In the genomic region with DNA sequence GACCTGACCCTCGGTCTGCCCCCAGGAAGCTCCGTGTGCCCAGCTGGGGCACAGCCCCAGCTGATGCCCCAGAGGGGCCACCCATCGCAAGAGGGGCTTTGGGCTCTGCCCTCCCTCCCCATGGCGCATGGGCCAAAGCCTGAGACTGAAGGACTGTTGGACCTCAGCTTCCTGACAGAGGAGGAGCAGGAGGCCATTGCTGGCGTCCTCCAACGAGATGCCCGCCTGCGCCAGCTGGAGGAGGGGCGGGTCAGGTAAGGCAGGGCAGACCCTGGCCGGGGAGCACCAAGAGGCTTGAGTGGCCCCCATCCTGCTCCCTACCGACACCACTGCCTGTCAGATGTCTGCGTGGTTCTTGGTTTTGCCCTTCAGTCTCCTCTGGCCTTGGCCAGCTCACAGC, we compare ENCODE assay signal across 21 cellular contexts. TPM values are rescaled to one million over a fixed set of nuclear protein-coding genes. Genes with fewer than 3 reads are reported as not detected.
DNase-seq lines count a peak whose midpoint lies in the region; ATAC-seq and TF ChIP-seq lines count a peak whose summit lies in the region.
"Had no signal": no experiment of that assay in that cellular context is flagged by ENCODE, and none has a peak within 500 bp of the region (broad histone marks: within the 10 kb centered on the region; RNA-seq: fewer than 3 reads in every experiment).

No MANE protein-coding gene starts in this region.

- H3K36me3 ChIP-seq in Loucy (ENCODE audit: insufficient read depth, low read length) = peaks cover 2% of the 10 kb centered on the region; the same call in 1 of the 2 replicates
- peaks cover 40% of the 10 kb centered on the region for H3K36me3 ChIP-seq in neutrophil
- no peaks in the 10 kb centered on the region for H3K36me3 ChIP-seq in MM.1S (replicated peaks; ENCODE audit: insufficient read depth, low read length)
- H3K36me3 ChIP-seq: SJSA1 had no signal

- H3K9me2 ChIP-seq in Loucy (replicated peaks; ENCODE audit: low read depth, low read length) = no peaks in the 10 kb centered on the region
- H3K9me2 ChIP-seq in MM.1S (replicated peaks; ENCODE audit: insufficient read depth, low read length) = no peaks in the 10 kb centered on the region

- no peak overlapping the region for H2AFZ ChIP-seq in Loucy (ENCODE audit: low read length)
- H2AFZ ChIP-seq in MM.1S (ENCODE audit: low read length) = no peak overlapping the region
- H2AFZ ChIP-seq: GM23338 had no signal

- peak overlapping the region; percentile 59 to 62 for H3K4me3 Mint-ChIP-seq in effector memory CD8-positive, alpha-beta T cell
- H3K4me3 Mint-ChIP-seq: GM23338 had no signal

- peak overlapping the region; percentile 55 for H3K27ac ChIP-seq in neutrophil
- no peak overlapping the region for H3K27ac ChIP-seq in MM.1S (ENCODE audit: low read length)
- H3K27ac ChIP-seq: SJSA1 had no signal

- H3K27me3 ChIP-seq in Loucy (ENCODE audit: insufficient read depth, low read length, poor library complexity, severe bottlenecking) = no peaks in the 10 kb centered on the region
- no peaks in the 10 kb centered on the region for H3K27me3 ChIP-seq in neutrophil
- no peaks in the 10 kb centered on the region for H3K27me3 ChIP-seq in MM.1S (replicated peaks; ENCODE audit: insufficient read depth, low read length)
- H3K27me3 ChIP-seq: SJSA1 had no signal

- H3K4me2 ChIP-seq in Loucy (ENCODE audit: low read depth, low read length, poor library complexity, severe bottlenecking) (peak overlapping the region; percentile 97), MM.1S (ENCODE audit: low read depth, low read length) (no peak overlapping the region)
- H3K4me2 ChIP-seq: GM23338 had no signal

- DNase-seq in activated naive CD4-positive, alpha-beta T cell treated with anti-CD3 and anti-CD28 coated beads, Interleukin-2, amount 50 U/mL, for 72 hours (ENCODE audit: low spot score in 2 of 2) = no peak
- no peak for DNase-seq in activated naive CD4-positive, alpha-beta T cell treated with Interleukin-2 at 50 U/mL for 16 hours
- no peak for DNase-seq in effector memory CD8-positive, alpha-beta T cell
- DNase-seq in midbrain (lab: John Stamatoyannopoulos, UW) = no peak
- DNase-seq in MM.1S = no peak
- DNase-seq in hepatic stellate cell (ENCODE audit: low spot score) = no peak
- DNase-seq: CD8-positive, alpha-beta memory T cell; DND-41; KBM-7; NCI-H1092; NCI-H146; NCI-H2081; NCI-H510A; NCI-H82; PC-3 had no signal

- peak overlapping the region; percentile 28 for H3K9ac ChIP-seq in Loucy (ENCODE audit: low read depth, low read length, poor library complexity, severe bottlenecking)
- no peak overlapping the region for H3K9ac ChIP-seq in MM.1S (ENCODE audit: low read length)

- ATAC-seq in activated naive CD4-positive, alpha-beta T cell treated with anti-CD3 and anti-CD28 coated beads, Interleukin-2, amount 50 U/mL, for 72 hours = no peak
- ATAC-seq in effector memory CD8-positive, alpha-beta T cell (replicated peaks) = no peak
- ATAC-seq: GM12878, GM23338, PC-3 had no signal

- TF ChIP-seq CTCF in Loucy (conservative IDR thresholded peaks at IDR 0.05; ENCODE audit: low read length) (no peak), neutrophil (IDR thresholded peaks at IDR 0.05) (no peak), MM.1S (IDR thresholded peaks at IDR 0.05; ENCODE audit: low read length) (no peak)

- H3K9me3 ChIP-seq in Loucy (ENCODE audit: insufficient read depth, low read depth, low read length) (no peaks in the 10 kb centered on the region), neutrophil (no peaks in the 10 kb centered on the region), MM.1S (replicated peaks; ENCODE audit: insufficient read depth, low read length) (no peaks in the 10 kb centered on the region)
- H3K9me3 ChIP-seq: SJSA1 had no signal

- no peaks in the 10 kb centered on the region for H3K27me3 Mint-ChIP-seq in effector memory CD8-positive, alpha-beta T cell

- peaks cover 40% of the 10 kb centered on the region for H3K79me2 ChIP-seq in Loucy (ENCODE audit: insufficient read depth, low read length)
- no peaks in the 10 kb centered on the region for H3K79me2 ChIP-seq in MM.1S (ENCODE audit: low read length)

- no peaks in the 10 kb centered on the region for H4K20me1 ChIP-seq in Loucy (ENCODE audit: insufficient read depth, low read length, poor library complexity, severe bottlenecking)
- no peaks in the 10 kb centered on the region for H4K20me1 ChIP-seq in MM.1S (ENCODE audit: insufficient read depth, low read length)

- peak overlapping the region; percentile 33 to 88 for H3K27ac Mint-ChIP-seq in activated naive CD4-positive, alpha-beta T cell treated with anti-CD3 and anti-CD28 coated beads, Interleukin-2, amount 50 U/mL, for 72 hours
- H3K27ac Mint-ChIP-seq in effector memory CD8-positive, alpha-beta T cell = peak overlapping the region in 1 of 2 donors; percentile 66
- H3K27ac Mint-ChIP-seq: GM23338 had no signal

- peak overlapping the region; percentile 42 for H3K4me3 ChIP-seq in Loucy (ENCODE audit: low read length, poor library complexity, severe bottlenecking)
- no peak overlapping the region for H3K4me3 ChIP-seq in neutrophil (ENCODE audit: low read depth in 1 of 2, low read length in 1 of 2)
- H3K4me3 ChIP-seq in MM.1S (ENCODE audit: low read length) = no peak overlapping the region
- H3K4me3 ChIP-seq: GM12878, GM23338, SJSA1 had no signal

- H3K4me1 ChIP-seq in Loucy (ENCODE audit: insufficient read depth, low read length, poor library complexity, severe bottlenecking) = peaks cover 22% of the 10 kb centered on the region
- peaks cover 48 to 58% of the 10 kb centered on the region in 2 experiments for H3K4me1 ChIP-seq in neutrophil (ENCODE audit: control insufficient read depth in 1 of 2, insufficient read depth in 1 of 2, low read depth in 1 of 2, low read length in 1 of 2)
- H3K4me1 ChIP-seq in MM.1S (ENCODE audit: low read length) = peaks cover 13% of the 10 kb centered on the region

- no peaks in the 10 kb centered on the region for H3K9me3 Mint-ChIP-seq in activated naive CD4-positive, alpha-beta T cell treated with anti-CD3 and anti-CD28 coated beads, Interleukin-2, amount 50 U/mL, for 72 hours
- H3K9me3 Mint-ChIP-seq in effector memory CD8-positive, alpha-beta T cell = no peaks in the 10 kb centered on the region
- H3K9me3 Mint-ChIP-seq: CD8-positive, alpha-beta memory T cell; GM23338 had no signal

- peaks cover 0 to 8% of the 10 kb centered on the region in 2 donors for H3K36me3 Mint-ChIP-seq in activated naive CD4-positive, alpha-beta T cell treated with anti-CD3 and anti-CD28 coated beads, Interleukin-2, amount 50 U/mL, for 72 hours
- H3K36me3 Mint-ChIP-seq in effector memory CD8-positive, alpha-beta T cell (ENCODE audit: insufficient read depth) = peaks cover 41% of the 10 kb centered on the region

- H3F3A ChIP-seq in Loucy (ENCODE audit: low read depth) (no peaks in the 10 kb centered on the region), MM.1S (ENCODE audit: insufficient read depth, low read length) (no peaks in the 10 kb centered on the region)

- peaks cover 33 to 50% of the 10 kb centered on the region in 2 donors for H3K4me1 Mint-ChIP-seq in effector memory CD8-positive, alpha-beta T cell (ENCODE audit: low read depth in 2 of 2)

RNA-seq across cellular contexts. Expression of a gene that starts 3.5 kb away (rescaled TPM):
- total RNA-seq in activated naive CD4-positive, alpha-beta T cell treated with anti-CD3 and anti-CD28 coated beads, Interleukin-2, amount 50 U/mL, for 72 hours = 10 to 100 TPM; 15.6 to 35.1 TPM

RNA-seq across cellular contexts. Expression of a gene that starts 21.5 kb away (rescaled TPM):
- total RNA-seq in activated naive CD4-positive, alpha-beta T cell treated with anti-CD3 and anti-CD28 coated beads, Interleukin-2, amount 50 U/mL, for 72 hours = 10 to 100 TPM in 1 of 2 donors, 1 to 10 TPM in 1; 5.5 to 14.7 TPM

RNA-seq across cellular contexts. Expression of a gene that starts 23.3 kb away (rescaled TPM):
- total RNA-seq in activated naive CD4-positive, alpha-beta T cell treated with anti-CD3 and anti-CD28 coated beads, Interleukin-2, amount 50 U/mL, for 72 hours = 10 to 100 TPM; 26.9 to 29.8 TPM

RNA-seq across cellular contexts. Expression of a gene that starts 29.4 kb away (rescaled TPM):
- total RNA-seq in activated naive CD4-positive, alpha-beta T cell treated with anti-CD3 and anti-CD28 coated beads, Interleukin-2, amount 50 U/mL, for 72 hours = not detected
- total RNA-seq: CD8-positive, alpha-beta memory T cell; M059J; PC-3; SJSA1 had no signal

RNA-seq across cellular contexts. Expression of a gene that starts 37.9 kb away (rescaled TPM):
- not detected for total RNA-seq in activated naive CD4-positive, alpha-beta T cell treated with anti-CD3 and anti-CD28 coated beads, Interleukin-2, amount 50 U/mL, for 72 hours
- total RNA-seq: CD8-positive, alpha-beta memory T cell; GM12878; M059J; SJSA1 had no signal
